8 cellular contexts compared by ENCODE assay signal in the genomic region with DNA sequence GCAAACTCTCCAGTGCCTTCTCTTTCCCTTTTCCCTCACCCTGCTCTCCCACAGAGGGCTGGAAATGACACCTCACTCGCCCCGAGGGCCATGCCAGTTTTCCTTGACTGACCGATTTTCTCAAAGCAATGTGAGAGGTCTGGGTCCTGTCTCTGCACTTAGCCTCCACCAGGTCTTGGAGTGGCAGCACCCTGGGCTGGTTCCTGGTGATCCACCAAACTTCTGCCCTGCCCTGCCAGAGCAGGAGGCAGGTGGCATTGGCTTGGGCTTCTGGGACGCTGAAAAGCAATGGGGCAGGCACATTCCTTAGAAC.
DNase-seq lines count a peak whose midpoint lies in the region; ATAC-seq and TF ChIP-seq lines count a peak whose summit lies in the region.

No MANE protein-coding gene starts in this region.

- no peaks in the 10 kb centered on the region for H3K27me3 ChIP-seq in Loucy (ENCODE audit: insufficient read depth, low read length, poor library complexity, severe bottlenecking)

- H3K9me2 ChIP-seq in Loucy (replicated peaks; ENCODE audit: low read depth, low read length), result no peaks in the 10 kb centered on the region

- peak overlapping the region; percentile 91 to 99 for H3K4me3 Mint-ChIP-seq in CD14-positive monocyte
- H3K4me3 Mint-ChIP-seq in dendritic cell treated with granulocyte-macrophage colony-stimulating factor and Interleukin-4, amounts not matched to agents 40 ng/mL and 50 ng/mL, for 4 days, result peak overlapping the region; percentile 80
- H3K4me3 Mint-ChIP-seq in natural killer cell treated with Interleukin-12 subunit alpha and Interleukin-12 subunit beta and Interleukin-15 and Interleukin-18, amount 100 ng/mL, for 72 hours, result peak overlapping the region; percentile 86

- no peak for ATAC-seq in natural killer cell treated with Interleukin-12 subunit alpha and Interleukin-12 subunit beta and Interleukin-15 and Interleukin-18, amount 100 ng/mL, for 72 hours
- ATAC-seq in GM18498 (IDR thresholded peaks at IDR 0.05; ENCODE audit: unreplicated experiment) (no peak), GM21529 (IDR thresholded peaks at IDR 0.05; ENCODE audit: unreplicated experiment) (no peak), HG02885 (IDR thresholded peaks at IDR 0.05; ENCODE audit: poor library complexity, unreplicated experiment) (no peak)

- H3F3A ChIP-seq in Loucy (ENCODE audit: low read depth), result 0 out of 2 replicates have a peak, but pooled peaks cover 3% of the 10 kb centered on the region

- H4K20me1 ChIP-seq in Loucy (ENCODE audit: insufficient read depth, low read length, poor library complexity, severe bottlenecking), result peaks cover 16% of the 10 kb centered on the region

- H3K36me3 ChIP-seq in Loucy (ENCODE audit: insufficient read depth, low read length), result no peaks in the 10 kb centered on the region

- TF ChIP-seq CTCF in CD14-positive monocyte (IDR thresholded peaks at IDR 0.05), result no peak
- TF ChIP-seq CTCF in Loucy (conservative IDR thresholded peaks at IDR 0.05; ENCODE audit: low read length), result no peak

- peaks cover 31% of the 10 kb centered on the region; the same call in 1 of the 2 replicates for H3K79me2 ChIP-seq in Loucy (ENCODE audit: insufficient read depth, low read length)

- DNase-seq in CD14-positive monocyte (ENCODE audit: low spot score) (no peak), NCI-H526 treated with DMSO at 0.1 percent for 48 hours (lab: John Stamatoyannopoulos, UW) (no peak)
- DNase-seq in natural killer cell treated with Interleukin-12 subunit alpha and Interleukin-12 subunit beta and Interleukin-15 and Interleukin-18, amount 100 ng/mL, for 72 hours (ENCODE audit: low spot score), result no peak

- H3K4me1 Mint-ChIP-seq in CD14-positive monocyte, result peaks cover 62% of the 10 kb centered on the region
- peaks cover 67% of the 10 kb centered on the region for H3K4me1 Mint-ChIP-seq in dendritic cell treated with granulocyte-macrophage colony-stimulating factor and Interleukin-4, amounts not matched to agents 40 ng/mL and 50 ng/mL, for 4 days (ENCODE audit: low read depth)
- H3K4me1 Mint-ChIP-seq in natural killer cell treated with Interleukin-12 subunit alpha and Interleukin-12 subunit beta and Interleukin-15 and Interleukin-18, amount 100 ng/mL, for 72 hours (ENCODE audit: low read depth in 2 of 2), result peaks cover 57 to 58% of the 10 kb centered on the region in 2 donors

- no peak overlapping the region for H2AFZ ChIP-seq in Loucy (ENCODE audit: low read length)

- H3K9me3 ChIP-seq in Loucy (ENCODE audit: insufficient read depth, low read depth, low read length), result no peaks in the 10 kb centered on the region

- intact Hi-C loops in CD14-positive monocyte (cut with micrococcal nuclease), result no loop called here
- intact Hi-C loops in dendritic cell treated with granulocyte-macrophage colony-stimulating factor and Interleukin-4, amounts not matched to agents 40 ng/mL and 50 ng/mL, for 4 days (cut with micrococcal nuclease), result no loop called here

- H3K4me2 ChIP-seq in Loucy (ENCODE audit: low read depth, low read length, poor library complexity, severe bottlenecking), result peak overlapping the region; percentile 82

- peak overlapping the region; percentile 65 for H3K9ac ChIP-seq in Loucy (ENCODE audit: low read depth, low read length, poor library complexity, severe bottlenecking)

- peaks cover 13 to 28% (median 21%) of the 10 kb centered on the region in 3 donors for H3K27me3 Mint-ChIP-seq in CD14-positive monocyte (ENCODE audit: low read depth in 3 of 3)
- H3K27me3 Mint-ChIP-seq in dendritic cell treated with granulocyte-macrophage colony-stimulating factor and Interleukin-4, amounts not matched to agents 40 ng/mL and 50 ng/mL, for 4 days, result peaks cover 14% of the 10 kb centered on the region
- no peaks in the 10 kb centered on the region for H3K27me3 Mint-ChIP-seq in natural killer cell treated with Interleukin-12 subunit alpha and Interleukin-12 subunit beta and Interleukin-15 and Interleukin-18, amount 100 ng/mL, for 72 hours

- H3K4me3 ChIP-seq in Loucy (ENCODE audit: low read length, poor library complexity, severe bottlenecking), result peak overlapping the region; percentile 80

- peak overlapping the region; percentile 8 to 86 (median 82) for H3K27ac Mint-ChIP-seq in CD14-positive monocyte
- peak overlapping the region; percentile 74 for H3K27ac Mint-ChIP-seq in dendritic cell treated with granulocyte-macrophage colony-stimulating factor and Interleukin-4, amounts not matched to agents 40 ng/mL and 50 ng/mL, for 4 days
- peak overlapping the region in 1 of 2 donors; percentile 96 for H3K27ac Mint-ChIP-seq in natural killer cell treated with Interleukin-12 subunit alpha and Interleukin-12 subunit beta and Interleukin-15 and Interleukin-18, amount 100 ng/mL, for 72 hours

- peaks cover 56% of the 10 kb centered on the region for H3K4me1 ChIP-seq in Loucy (ENCODE audit: insufficient read depth, low read length, poor library complexity, severe bottlenecking)

- H3K36me3 Mint-ChIP-seq in CD14-positive monocyte, result peaks cover 9 to 12% of the 10 kb centered on the region in 2 donors
- H3K36me3 Mint-ChIP-seq in dendritic cell treated with granulocyte-macrophage colony-stimulating factor and Interleukin-4, amounts not matched to agents 40 ng/mL and 50 ng/mL, for 4 days (ENCODE audit: low read depth), result no peaks in the 10 kb centered on the region
- no peaks in the 10 kb centered on the region for H3K36me3 Mint-ChIP-seq in natural killer cell treated with Interleukin-12 subunit alpha and Interleukin-12 subunit beta and Interleukin-15 and Interleukin-18, amount 100 ng/mL, for 72 hours

- no peaks in the 10 kb centered on the region for H3K9me3 Mint-ChIP-seq in CD14-positive monocyte
- H3K9me3 Mint-ChIP-seq in dendritic cell treated with granulocyte-macrophage colony-stimulating factor and Interleukin-4, amounts not matched to agents 40 ng/mL and 50 ng/mL, for 4 days, result no peaks in the 10 kb centered on the region
- H3K9me3 Mint-ChIP-seq in natural killer cell treated with Interleukin-12 subunit alpha and Interleukin-12 subunit beta and Interleukin-15 and Interleukin-18, amount 100 ng/mL, for 72 hours, result no peaks in the 10 kb centered on the region
